Comparison of ENCODE assay signal across 15 cellular contexts in genomic region chr3:4693620-4694019, GRCh38.
DNase-seq lines count a peak whose midpoint lies in the region; ATAC-seq, FAIRE-seq and TF ChIP-seq lines count a peak whose summit lies in the region.
"Had no signal": no experiment of that assay in that cellular context is flagged by ENCODE, and none has a peak within 500 bp of the region (broad histone marks: within the 10 kb centered on the region; RNA-seq: fewer than 3 reads in every experiment).

No MANE protein-coding gene starts in this region.

- H3K36me3 ChIP-seq in parathyroid adenoma (ENCODE audit: control insufficient read depth, insufficient read depth, low read length), result no peaks in the 10 kb centered on the region
- H3K36me3 ChIP-seq in SK-N-SH (replicated peaks in 1 of 2; ENCODE audit: control insufficient read depth in 1 of 2, insufficient read depth in 2 of 2, low read length in 1 of 2), result peaks cover 0 to 37% of the 10 kb centered on the region in 2 experiments
- H3K36me3 ChIP-seq in suprapubic skin, result peaks cover 9% of the 10 kb centered on the region
- H3K36me3 ChIP-seq: uterus had no signal

- H3K27me3 ChIP-seq in parathyroid adenoma (ENCODE audit: control insufficient read depth, insufficient read depth, low read length), result no peaks in the 10 kb centered on the region
- no peaks in the 10 kb centered on the region for H3K27me3 ChIP-seq in SK-N-SH (ENCODE audit: insufficient read depth)
- H3K27me3 ChIP-seq in suprapubic skin, result no peaks in the 10 kb centered on the region
- H3K27me3 ChIP-seq: adrenal gland, uterus had no signal

- TF ChIP-seq EP300 in SK-N-SH (IDR thresholded peaks at IDR 0.05; ENCODE audit: borderline replicate concordance in 1 of 2, low read depth in 1 of 2, low read length in 1 of 2), result no peak
- no peak for TF ChIP-seq EP300 in suprapubic skin (IDR thresholded peaks at IDR 0.05)

- CTCF ChIA-PET in SK-N-SH (lab: Yijun Ruan, JAX), result interaction anchor here (0.6 to 4.3 kb wide), 3 partner anchors 18 to 963 kb away, joined by 3 to 23 read pairs (median 4); no protein-coding TSS in a partner anchor

- FAIRE-seq in GM19239 (lab: Jason Lieb, UNC), result peak; percentile 11
- FAIRE-seq: islet of Langerhans had no signal

- H3K27ac ChIP-seq in parathyroid adenoma (no peak overlapping the region), SK-N-SH (ENCODE audit: low read depth in 2 of 2, low read length in 1 of 2) (no peak overlapping the region), suprapubic skin (no peak overlapping the region)
- H3K27ac ChIP-seq: adrenal gland, uterus had no signal

- no peak for TF ChIP-seq POLR2A in suprapubic skin (IDR thresholded peaks at IDR 0.05)

- H3K9me3 ChIP-seq in parathyroid adenoma (ENCODE audit: control insufficient read depth, low read length) (no peaks in the 10 kb centered on the region), SK-N-SH (no peaks in the 10 kb centered on the region), suprapubic skin (no peaks in the 10 kb centered on the region)
- H3K9me3 ChIP-seq: adrenal gland, uterus had no signal

- H3K4me3 ChIP-seq in parathyroid adenoma (ENCODE audit: low read depth, low read length) (no peak overlapping the region), SK-N-SH (ENCODE audit: low read depth in 2 of 2, low read length in 1 of 2) (no peak overlapping the region), suprapubic skin (no peak overlapping the region)
- H3K4me3 ChIP-seq: adrenal gland, uterus had no signal

- no peaks in the 10 kb centered on the region for H3K79me2 ChIP-seq in parathyroid adenoma
- no peaks in the 10 kb centered on the region for H3K79me2 ChIP-seq in SK-N-SH (ENCODE audit: insufficient read depth)

- ATAC-seq in GM21825 (IDR thresholded peaks at IDR 0.05; ENCODE audit: unreplicated experiment) (peak; percentile 88), HG03354 (IDR thresholded peaks at IDR 0.05; ENCODE audit: poor library complexity, severe bottlenecking, unreplicated experiment) (peak; percentile 82)
- ATAC-seq: T-cell had no signal

- DNase-seq in GM19239 (ENCODE audit: insufficient read length, low spot score) (peak; percentile 7), SW480 (ENCODE audit: low spot score) (no peak), SK-N-SH (no peak), suprapubic skin (ENCODE audit: low spot score in 2 of 2) (no peak)
- DNase-seq: adrenal gland; dermis blood vessel endothelial cell; foreskin fibroblast; NCI-H1092; NK-92 treated with Interleukin-12 subunit alpha and Interleukin-12 subunit beta, amount 100 ng/mL, for 24 hours; T-cell; uterus had no signal

- WGBS in SK-N-SH (ENCODE audit: low lambda C conversion rate), result 84% methylated on average over 13 of the region's 13 CpGs
- 82% methylated on average over 13 of the region's 13 CpGs for WGBS in suprapubic skin

- H2AFZ ChIP-seq in parathyroid adenoma (peak overlapping the region; percentile 36), SK-N-SH (ENCODE audit: low read depth) (no peak overlapping the region)

- H3K4me2 ChIP-seq in parathyroid adenoma (ENCODE audit: low read length) (no peak overlapping the region), SK-N-SH (no peak overlapping the region)

- no peaks in the 10 kb centered on the region for H4K20me1 ChIP-seq in SK-N-SH (ENCODE audit: insufficient read depth)

- no peak for TF ChIP-seq RAD21 in SK-N-SH (IDR thresholded peaks at IDR 0.05; ENCODE audit: low read length)

- POLR2A ChIA-PET in SK-N-SH (lab: Yijun Ruan, JAX), result interaction anchor here (0.7 kb wide), 1 partner anchor 457 kb away, joined by 3 read pairs; no protein-coding TSS in a partner anchor

- H3K4me1 ChIP-seq in parathyroid adenoma (peaks cover 33% of the 10 kb centered on the region), SK-N-SH (ENCODE audit: control insufficient read depth in 1 of 2, insufficient read depth in 2 of 2, low read depth in 1 of 2, low read length in 1 of 2) (no peaks in the 10 kb centered on the region), suprapubic skin (no peaks in the 10 kb centered on the region)
- H3K4me1 ChIP-seq: adrenal gland, uterus had no signal

- peaks cover 7% of the 10 kb centered on the region for H3F3A ChIP-seq in SK-N-SH (replicated peaks; ENCODE audit: insufficient read depth)

- H3K9ac ChIP-seq in parathyroid adenoma (no peak overlapping the region), SK-N-SH (no peak overlapping the region)

- TF ChIP-seq CTCF in parathyroid adenoma (IDR thresholded peaks at IDR 0.05) (no peak), SK-N-SH (IDR thresholded peaks at IDR 0.05) (no peak), suprapubic skin (IDR thresholded peaks at IDR 0.05) (no peak)

- no peaks in the 10 kb centered on the region for H3K9me2 ChIP-seq in SK-N-SH

TF ChIP-seq in SK-N-SH, 30 proteins besides CTCF, POLR2A, EP300 and RAD21:
- no peak for TF ChIP-seq GATA2 (CRISPR knock-in tag; IDR thresholded peaks at IDR 0.05)
- no peak for TF ChIP-seq MAX (IDR thresholded peaks at IDR 0.05; ENCODE audit: low read depth)
- TF ChIP-seq TEAD4 (IDR thresholded peaks at IDR 0.05; ENCODE audit: borderline replicate concordance, insufficient read depth), result no peak
- TF ChIP-seq SMC3 (IDR thresholded peaks at IDR 0.05; ENCODE audit: low read depth, low read length), result no peak
- no peak for TF ChIP-seq POLR2AphosphoS5 (IDR thresholded peaks at IDR 0.05; ENCODE audit: low read depth, low read length)
- no peak for TF ChIP-seq GABPA (IDR thresholded peaks at IDR 0.05; ENCODE audit: low read depth)
- no peak for TF ChIP-seq NFIC (IDR thresholded peaks at IDR 0.05; ENCODE audit: borderline replicate concordance)
- TF ChIP-seq NRF1 (IDR thresholded peaks at IDR 0.05; ENCODE audit: low read depth, low read length), result no peak
- no peak for TF ChIP-seq MXI1 (IDR thresholded peaks at IDR 0.05; ENCODE audit: low read depth, low read length)
- no peak for TF ChIP-seq ZBTB33 (IDR thresholded peaks at IDR 0.05; ENCODE audit: borderline replicate concordance, low read depth)
- no peak for TF ChIP-seq RXRA (IDR thresholded peaks at IDR 0.05; ENCODE audit: borderline replicate concordance, low read depth)
